Comparison of ENCODE assay signal across 8 cellular contexts in the genomic region with DNA sequence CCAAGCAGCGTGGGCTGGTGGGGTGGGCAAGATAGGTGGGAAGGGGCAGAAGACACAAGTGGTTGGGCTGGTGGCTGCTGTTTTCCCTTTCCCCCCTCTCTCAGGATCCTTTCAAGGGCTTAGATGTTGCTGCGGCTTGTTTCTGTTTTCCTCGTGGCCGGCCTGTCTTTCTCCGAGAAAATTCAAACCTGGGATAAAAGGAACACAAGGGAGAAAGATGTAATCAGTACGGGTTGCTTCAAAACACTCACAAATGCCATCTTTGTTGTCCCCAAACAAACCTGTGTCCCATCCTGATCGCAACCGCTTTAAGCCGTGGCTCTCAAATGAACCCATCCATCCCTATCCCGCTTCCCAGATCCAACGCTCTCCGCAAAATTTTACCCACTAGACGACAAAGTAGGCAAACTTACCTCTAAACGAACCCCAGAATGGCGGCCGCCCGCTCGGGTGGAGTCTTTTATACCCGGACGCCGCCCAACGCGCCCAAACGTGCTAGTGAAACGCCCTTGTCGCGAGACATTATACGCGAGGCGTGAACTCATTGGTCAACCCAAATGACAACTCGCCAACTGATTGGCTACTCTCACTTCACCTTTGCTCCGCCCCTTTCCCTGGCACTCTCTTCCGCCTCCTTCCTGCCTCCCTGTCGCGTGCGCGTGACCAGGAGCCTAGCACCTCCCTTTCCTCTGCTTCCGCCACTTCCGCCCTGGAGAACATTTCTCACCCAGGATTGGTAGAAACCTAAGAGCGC. TPM values are rescaled to one million over a fixed set of nuclear protein-coding genes. Genes with fewer than 3 reads are reported as not detected.
DNase-seq lines count a peak whose midpoint lies in the region; ATAC-seq and TF ChIP-seq lines count a peak whose summit lies in the region.

A gene (minus strand): TSS at position 433 of the 754 bp plus-strand sequence. CDS start 7,299 bp downstream, outside the sequence.

- H3K4me3 Mint-ChIP-seq in activated CD4-positive, alpha-beta T cell treated with anti-CD3 and anti-CD28 coated beads, Interleukin-2, amount 10 ng/mL, durations not matched to agents 7 days and 5 days = peak within 1 kb of the TSS; percentile 98

- no peaks in the 10 kb centered on the region for H3K9me3 ChIP-seq in BLaER1

- H3K27ac Mint-ChIP-seq in activated CD4-positive, alpha-beta T cell treated with anti-CD3 and anti-CD28 coated beads, Interleukin-2, amount 10 ng/mL, durations not matched to agents 7 days and 5 days = peak within 1 kb of the TSS; percentile 100

- H3K4me3 ChIP-seq in BLaER1 (peak within 1 kb of the TSS; percentile 82), coronary artery (peak within 1 kb of the TSS; percentile 79)

- H3K27me3 Mint-ChIP-seq in activated CD4-positive, alpha-beta T cell treated with anti-CD3 and anti-CD28 coated beads, Interleukin-2, amount 10 ng/mL, durations not matched to agents 7 days and 5 days = peaks cover 2% of the 10 kb centered on the region

- peak; percentile 77 for ATAC-seq in GM19328 (IDR thresholded peaks at IDR 0.05; ENCODE audit: unreplicated experiment)
- peak; percentile 77 for ATAC-seq in HG03520 (IDR thresholded peaks at IDR 0.05; ENCODE audit: unreplicated experiment)
- peak; percentile 76 for ATAC-seq in left colon

- H3K36me3 Mint-ChIP-seq in activated CD4-positive, alpha-beta T cell treated with anti-CD3 and anti-CD28 coated beads, Interleukin-2, amount 10 ng/mL, durations not matched to agents 7 days and 5 days (ENCODE audit: low read depth) = peaks cover 58% of the 10 kb centered on the region

- POLR2A ChIA-PET in activated CD4-positive, alpha-beta T cell treated with anti-CD3 and anti-CD28 coated beads, Interleukin-2, amount 10 ng/mL, durations not matched to agents 7 days and 5 days (lab: Charles Lee) = interaction anchor here (0.7 to 1.0 kb wide), 2 partner anchors 51 to 541 kb away, joined by 3 to 10 read pairs; a partner anchor contains a TSS

- H3K27ac ChIP-seq in BLaER1 (peak within 1 kb of the TSS; percentile 98), coronary artery (peak within 1 kb of the TSS; percentile 92 to 96)

- peaks cover 27% of the 10 kb centered on the region for H4K20me1 ChIP-seq in BLaER1

- peaks cover 41% of the 10 kb centered on the region for H3K4me1 ChIP-seq in BLaER1

- no peaks in the 10 kb centered on the region for H3K27me3 ChIP-seq in BLaER1

- H3K4me1 Mint-ChIP-seq in activated CD4-positive, alpha-beta T cell treated with anti-CD3 and anti-CD28 coated beads, Interleukin-2, amount 10 ng/mL, durations not matched to agents 7 days and 5 days = peaks cover 45% of the 10 kb centered on the region

- CTCF ChIA-PET in activated CD4-positive, alpha-beta T cell treated with anti-CD3 and anti-CD28 coated beads, Interleukin-2, amount 10 ng/mL, durations not matched to agents 7 days and 5 days (lab: Charles Lee) = interaction anchor here (1.0 to 1.4 kb wide), 3 partner anchors 20 to 62 kb away, joined by 3 to 7 read pairs (median 6); a partner anchor contains a TSS

- peak within 1 kb of the TSS; percentile 99 for H3K9ac ChIP-seq in BLaER1

- peaks cover 54% of the 10 kb centered on the region for H3K36me3 ChIP-seq in BLaER1

- TF ChIP-seq CTCF in coronary artery (IDR thresholded peaks at IDR 0.05) = no peak

- intact Hi-C loops in left colon (cut with DNase I, micrococcal nuclease) = no loop called here

- peak within 1 kb of the TSS; percentile 93 for H3K4me2 ChIP-seq in BLaER1

- no peaks in the 10 kb centered on the region for H3K9me3 Mint-ChIP-seq in activated CD4-positive, alpha-beta T cell treated with anti-CD3 and anti-CD28 coated beads, Interleukin-2, amount 10 ng/mL, durations not matched to agents 7 days and 5 days

- DNase-seq in NCI-H69 (lab: John Stamatoyannopoulos, UW) (peak; percentile 100), coronary artery (ENCODE audit: low spot score) (peak; percentile 100), left colon (peak; percentile 97 to 100)
- DNase-seq in activated CD4-positive, alpha-beta T cell treated with anti-CD3 and anti-CD28 coated beads, Interleukin-2, amount 10 ng/mL, durations not matched to agents 7 days and 5 days = peak; percentile 100
- DNase-seq in stimulated activated CD4-positive, alpha-beta T cell treated with anti-CD3 and anti-CD28 coated beads, Interleukin-1b, Interleukin-23, amount 100 ng/mL, for 48 hours = peak; percentile 99

RNA-seq across cellular contexts. Expression of the gene that starts here (rescaled TPM):
- total RNA-seq in activated CD4-positive, alpha-beta T cell treated with anti-CD3 and anti-CD28 coated beads, Interleukin-2, amount 10 ng/mL, durations not matched to agents 7 days and 5 days = 100 to 1,000 TPM in 1 of 2 experiments, 10 to 100 TPM in 1; 99.1 to 117 TPM
- 10 to 100 TPM; 73.6 to 74.8 TPM for total RNA-seq in left colon

Comparison
In these comparisons a context has a peak if more than half of its experiments do, and no peak if none do; other contexts are left out.
1. Peak in every context shown above with its lines: DNase-seq, ATAC-seq, H3K4me3 ChIP-seq and H3K27ac ChIP-seq.